ENCODE assay signal across 8 cellular contexts in genomic region chr11:124763156-124763947, GRCh38. TPM values are rescaled to one million over a fixed set of nuclear protein-coding genes. Genes with fewer than 3 reads are reported as not detected.
DNase-seq lines count a peak whose midpoint lies in the region; ATAC-seq, FAIRE-seq and TF ChIP-seq lines count a peak whose summit lies in the region.

No MANE protein-coding gene starts in this region.

- no peak overlapping the region for H3K27ac Mint-ChIP-seq in activated naive CD4-positive, alpha-beta T cell treated with anti-CD3 and anti-CD28 coated beads for 36 hours

- no peak for FAIRE-seq in pancreas (lab: Jason Lieb, UNC)

- H3K4me3 ChIP-seq in MG63 = peak overlapping the region; percentile 28
- H3K4me3 ChIP-seq in SK-N-MC = peak overlapping the region; percentile 77
- H3K4me3 ChIP-seq in pancreas = peak overlapping the region; percentile 14 to 61 (median 36)
- H3K4me3 ChIP-seq in tibial nerve = peak overlapping the region; percentile 28 to 55 (median 38)

- peak in 1 of 2 donors; percentile 21 for TF ChIP-seq EP300 in tibial nerve (IDR thresholded peaks at IDR 0.05)

- H3K4me1 ChIP-seq in pancreas (peaks cover 6 to 17% (median 14%) of the 10 kb centered on the region in 3 donors), tibial nerve (peaks cover 0 to 44% (median 28%) of the 10 kb centered on the region in 4 donors)

- H3K27me3 ChIP-seq in MG63 (no peaks in the 10 kb centered on the region), pancreas (no peaks in the 10 kb centered on the region), tibial nerve (peaks cover 0 to 52% of the 10 kb centered on the region in 2 donors)

- H3K4me1 Mint-ChIP-seq in activated naive CD4-positive, alpha-beta T cell treated with anti-CD3 and anti-CD28 coated beads for 36 hours (ENCODE audit: low read depth) = peaks cover 28% of the 10 kb centered on the region

- peaks cover 25% of the 10 kb centered on the region for H3K27me3 Mint-ChIP-seq in activated naive CD4-positive, alpha-beta T cell treated with anti-CD3 and anti-CD28 coated beads for 36 hours (ENCODE audit: low read depth)

- peak overlapping the region; percentile 61 for H3K27ac ChIP-seq in 22Rv1
- no peak overlapping the region for H3K27ac ChIP-seq in SK-N-MC
- H3K27ac ChIP-seq in pancreas = peak overlapping the region in 3 of 4 donors; percentile 2 to 73 (median 61)
- H3K27ac ChIP-seq in tibial nerve = peak overlapping the region in 1 of 4 donors; percentile 79

- 2% methylated on average over 21 of the region's 21 CpGs for WGBS in pancreas, 2 donors
- WGBS in tibial nerve, 2 donors = 9% methylated on average over 21 of the region's 21 CpGs

- DNase-seq in MG63 (peak; percentile 68), SK-N-MC (ENCODE audit: low read depth, low spot score) (no peak), head of caudate nucleus (peak; percentile 72 to 93 (median 86)), pancreas (peak; percentile 81 to 96 (median 88)), tibial nerve (ENCODE audit: low spot score in 2 of 2) (peak; percentile 65 to 87)
- peak; percentile 91 for DNase-seq in activated naive CD4-positive, alpha-beta T cell treated with anti-CD3 and anti-CD28 coated beads for 36 hours

- intact Hi-C loops in activated naive CD4-positive, alpha-beta T cell treated with anti-CD3 and anti-CD28 coated beads for 36 hours (cut with micrococcal nuclease) = loop anchor here (1.0 kb wide), 7 partner anchors 17 to 119 kb away; partner anchors contain the start of genes SIAE and SPA17
- intact Hi-C loops in head of caudate nucleus (cut with DNase I) = loop anchor here (5.0 kb wide), 1 partner anchor 74 kb away; no protein-coding TSS in a partner anchor
- intact Hi-C loops in pancreas (cut with DNase I) = no loop called here

- H3K9ac ChIP-seq in SK-N-MC (ENCODE audit: insufficient read length) = no peak overlapping the region

- ATAC-seq in GM18909 (IDR thresholded peaks at IDR 0.05; ENCODE audit: poor library complexity, unreplicated experiment) = peak; percentile 29
- peak; percentile 70 to 77 (median 74) for ATAC-seq in pancreas

- TF ChIP-seq POLR2A in tibial nerve (IDR thresholded peaks at IDR 0.05) = no peak

- H3K9me3 ChIP-seq in MG63 = no peaks in the 10 kb centered on the region
- H3K9me3 ChIP-seq in SK-N-MC (ENCODE audit: low read depth, low read length) = no peaks in the 10 kb centered on the region
- H3K9me3 ChIP-seq in pancreas = no peaks in the 10 kb centered on the region
- H3K9me3 ChIP-seq in tibial nerve = no peaks in the 10 kb centered on the region

- CTCF ChIA-PET in activated naive CD4-positive, alpha-beta T cell treated with anti-CD3 and anti-CD28 coated beads for 36 hours (lab: Charles Lee) = interaction anchor here (0.5 to 6.2 kb wide), 25 partner anchors 8 to 167 kb away, joined by 3 to 83 read pairs (median 6); partner anchors contain the start of genes MSANTD2, SIAE and SPA17

- peak overlapping the region; percentile 96 for H3K4me3 Mint-ChIP-seq in activated naive CD4-positive, alpha-beta T cell treated with anti-CD3 and anti-CD28 coated beads for 36 hours

- H3K9me3 Mint-ChIP-seq in activated naive CD4-positive, alpha-beta T cell treated with anti-CD3 and anti-CD28 coated beads for 36 hours = no peaks in the 10 kb centered on the region

- TF ChIP-seq CTCF in 22Rv1 (IDR thresholded peaks at IDR 0.05) (peak; percentile 88), pancreas (IDR thresholded peaks at IDR 0.05) (peak; percentile 57 to 82 (median 68)), tibial nerve (IDR thresholded peaks at IDR 0.05) (peak; percentile 65 to 77 (median 73))

- peaks cover 2% of the 10 kb centered on the region for H3K36me3 Mint-ChIP-seq in activated naive CD4-positive, alpha-beta T cell treated with anti-CD3 and anti-CD28 coated beads for 36 hours (ENCODE audit: low read depth)

- H3K36me3 ChIP-seq in MG63 (peaks cover 12% of the 10 kb centered on the region), SK-N-MC (ENCODE audit: insufficient read depth, low read length) (peaks cover 2% of the 10 kb centered on the region), pancreas (peaks cover 0 to 4% (median 0%) of the 10 kb centered on the region in 3 donors), tibial nerve (peaks cover 0 to 36% (median 6%) of the 10 kb centered on the region in 3 donors)

RNA-seq across cellular contexts. Expression of gene ESAM, which starts 1.3 kb away (rescaled TPM):
- not detected in 2 replicates for total RNA-seq in MG63 (2014; rRNA removed; shearing (Covaris generic); ENCODE audit: low replicate concordance)
- 1 to 10 TPM; 1.0 to 1.2 TPM for total RNA-seq in activated naive CD4-positive, alpha-beta T cell treated with anti-CD3 and anti-CD28 coated beads for 36 hours
- total RNA-seq in pancreas (1 to 10 TPM; 5.0 to 10.0 (median 6.5) TPM), tibial nerve (10 to 100 TPM; 18.6 to 45.9 (median 33.0) TPM)
- 10 to 100 TPM in 1 of 2 donors, 1 to 10 TPM in 1; 9.4 to 27.1 TPM for polyA plus RNA-seq in pancreas

RNA-seq across cellular contexts. Expression of gene VSIG2, which starts 11.3 kb away (rescaled TPM):
- not detected in 2 replicates for total RNA-seq in MG63 (2014; rRNA removed; shearing (Covaris generic); ENCODE audit: low replicate concordance)
- total RNA-seq in activated naive CD4-positive, alpha-beta T cell treated with anti-CD3 and anti-CD28 coated beads for 36 hours = under 1 TPM; 0.20 to 0.29 TPM
- total RNA-seq in pancreas (1 to 10 TPM in 3 of 6 donors, under 1 TPM in 3; 0.18 to 2.1 (median 1.0) TPM), tibial nerve (1 to 10 TPM in 2 of 4 donors, not detected in 2; 1.5 to 2.4 TPM)
- 1 to 10 TPM; 1.1 to 4.5 TPM for polyA plus RNA-seq in pancreas

RNA-seq across cellular contexts. Expression of gene NRGN, which starts 23.6 kb away (rescaled TPM):
- total RNA-seq in MG63 (2014; rRNA removed; shearing (Covaris generic); ENCODE audit: low replicate concordance) = 0.23 TPM in 1 of 2 replicates, not detected in the other
- 10 to 100 TPM; 10.3 to 10.8 TPM for total RNA-seq in activated naive CD4-positive, alpha-beta T cell treated with anti-CD3 and anti-CD28 coated beads for 36 hours
- 1 to 10 TPM in 3 of 6 donors, under 1 TPM in 2, not detected in 1; 0.24 to 1.9 (median 1.2) TPM for total RNA-seq in pancreas
- 1 to 10 TPM; 2.7 to 3.7 TPM for polyA plus RNA-seq in pancreas
- total RNA-seq in tibial nerve = 1 to 10 TPM in 3 of 4 donors, not detected in 1; 1.4 to 3.1 (median 2.4) TPM

RNA-seq across cellular contexts. Expression of gene MSANTD2, which starts 36.9 kb away (rescaled TPM):
- 8.2 and 14.8 TPM in 2 replicates for total RNA-seq in MG63 (2014; rRNA removed; shearing (Covaris generic); ENCODE audit: low replicate concordance)
- total RNA-seq in activated naive CD4-positive, alpha-beta T cell treated with anti-CD3 and anti-CD28 coated beads for 36 hours = 1 to 10 TPM; 3.8 to 4.2 TPM
- total RNA-seq in pancreas = 10 to 100 TPM in 1 of 6 donors, 1 to 10 TPM in 5; 4.6 to 11.0 (median 5.9) TPM
- 10 to 100 TPM; 11.7 to 23.3 TPM for polyA plus RNA-seq in pancreas
- 10 to 100 TPM; 19.8 to 32.8 (median 23.5) TPM for total RNA-seq in tibial nerve

Comparison
In these comparisons a context has a peak if more than half of its experiments do, and no peak if none do; other contexts are left out.
1. intact Hi-C loops: an anchor here in activated naive CD4-positive, alpha-beta T cell treated with anti-CD3 and anti-CD28 coated beads for 36 hours (1.0 kb wide) and head of caudate nucleus (5.0 kb wide); none called in pancreas.